Comparison of ENCODE assay signal across 17 cellular contexts in the genomic region with DNA sequence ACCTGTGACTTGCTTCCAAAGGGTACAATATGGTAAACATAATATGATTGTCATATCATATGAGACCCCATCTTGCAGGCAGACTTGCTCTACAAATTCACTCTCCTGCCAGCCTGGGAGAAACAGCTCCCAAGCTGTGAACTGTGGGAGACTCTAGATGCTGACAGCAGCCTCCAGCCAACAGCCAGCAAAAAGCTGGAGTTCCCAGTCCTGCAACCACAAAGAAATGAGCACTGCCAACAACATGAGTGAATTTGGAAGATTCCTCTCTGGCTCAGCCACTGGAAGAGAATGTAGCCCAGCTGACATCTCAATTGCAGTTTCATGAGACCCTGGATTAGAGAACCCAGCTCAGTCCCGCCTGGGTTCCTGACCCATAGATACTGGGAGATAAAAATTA.
A peak's percentile ranks its signal among the peaks of the same experiment; 100 is the strongest.
DNase-seq lines count a peak whose midpoint lies in the region; ATAC-seq and TF ChIP-seq lines count a peak whose summit lies in the region.
"Had no signal": no experiment of that assay in that cellular context is flagged by ENCODE, and none has a peak within 500 bp of the region (broad histone marks: within the 10 kb centered on the region; RNA-seq: fewer than 3 reads in every experiment).

No MANE protein-coding gene starts in this region.

- no peak overlapping the region for H3K4me2 ChIP-seq in osteoblast (ENCODE audit: insufficient read depth, low read length)

- H3K9ac ChIP-seq in endodermal cell (ENCODE audit: extremely low read depth, low read length, poor library complexity, severe bottlenecking): no peak overlapping the region

- TF ChIP-seq CTCF in endodermal cell (conservative IDR thresholded peaks at IDR 0.05): no peak
- no peak for TF ChIP-seq CTCF in osteoblast (IDR thresholded peaks at IDR 0.05; ENCODE audit: extremely low read depth, low read depth, low read length)

- H2AFZ ChIP-seq in osteoblast (ENCODE audit: low read length): no peak overlapping the region

- H3K27me3 Mint-ChIP-seq in endodermal cell (ENCODE audit: insufficient read depth): peaks cover 12% of the 10 kb centered on the region

- H3K9me3 ChIP-seq in endodermal cell (ENCODE audit: control insufficient read depth, low read length): no peaks in the 10 kb centered on the region
- H3K9me3 ChIP-seq in osteoblast (ENCODE audit: low read depth, low read length): no peaks in the 10 kb centered on the region

- no peaks in the 10 kb centered on the region for H3K4me1 ChIP-seq in endodermal cell (ENCODE audit: control insufficient read depth, insufficient read depth, low read length)
- no peaks in the 10 kb centered on the region for H3K4me1 ChIP-seq in osteoblast (ENCODE audit: insufficient read depth, low read length)

- no peaks in the 10 kb centered on the region for H3K9me3 Mint-ChIP-seq in endodermal cell

- ATAC-seq in HG03108 (IDR thresholded peaks at IDR 0.05; ENCODE audit: unreplicated experiment) (no peak), GM18868 (IDR thresholded peaks at IDR 0.05; ENCODE audit: unreplicated experiment) (no peak)
- ATAC-seq: Panc1 had no signal

- H3K36me3 Mint-ChIP-seq in endodermal cell (ENCODE audit: low read depth): no peaks in the 10 kb centered on the region

- peak; percentile 54 for DNase-seq in AG20443 (ENCODE audit: low spot score)
- DNase-seq in M059J (ENCODE audit: low read depth): peak; percentile 50
- DNase-seq in endodermal cell: no peak
- DNase-seq in osteoblast (ENCODE audit: insufficient read length, low spot score, missing footprints): peak; percentile 49
- DNase-seq in HCEC 1CT: no peak
- DNase-seq: ACHN, DND-41, GOT3, NCI-H1105, NCI-H2081, NCI-H2171 treated with DMSO at 0.1 percent for 48 hours, NCI-H446, NCI-H69 had no signal

- H3K4me3 ChIP-seq in endodermal cell (ENCODE audit: low read length): no peak overlapping the region
- no peak overlapping the region for H3K4me3 ChIP-seq in osteoblast (ENCODE audit: insufficient read depth, low read length)

- H3K27ac Mint-ChIP-seq in endodermal cell: peak overlapping the region; percentile 32
- H3K27ac Mint-ChIP-seq: B cell had no signal

- H3K79me2 ChIP-seq in osteoblast (ENCODE audit: insufficient read depth, low read length): no peaks in the 10 kb centered on the region

- H3K36me3 ChIP-seq in endodermal cell (ENCODE audit: control insufficient read depth, insufficient read depth, low read length) (no peaks in the 10 kb centered on the region), osteoblast (ENCODE audit: insufficient read depth, low read length) (no peaks in the 10 kb centered on the region)

- H3K27me3 ChIP-seq in endodermal cell (ENCODE audit: control insufficient read depth, insufficient read depth, low read length, poor library complexity, severe bottlenecking) (no peaks in the 10 kb centered on the region), osteoblast (ENCODE audit: insufficient read depth, low read length) (peaks cover 38% of the 10 kb centered on the region)

- no peak overlapping the region for H3K4me3 Mint-ChIP-seq in endodermal cell
- H3K4me3 Mint-ChIP-seq: B cell had no signal

- H4K20me1 ChIP-seq in osteoblast (ENCODE audit: insufficient read depth, low read length): no peaks in the 10 kb centered on the region

- H3K27ac ChIP-seq in endodermal cell (ENCODE audit: low read depth, low read length): no peak overlapping the region
- no peak overlapping the region for H3K27ac ChIP-seq in osteoblast (ENCODE audit: low read depth, low read length)

- no peaks in the 10 kb centered on the region for H3K4me1 Mint-ChIP-seq in endodermal cell
- H3K4me1 Mint-ChIP-seq: B cell had no signal

- 95% methylated on average over 1 of the region's 1 CpG; no CpG with 5 or more reads in 1 of the 2 experiments for WGBS in endodermal cell (ENCODE audit: insufficient coverage in 1 of 2, insufficient read length in 1 of 2), 2 experiments

Comparison
In these comparisons a context has a peak if more than half of its experiments do, and no peak if none do; other contexts are left out.
1. DNase-seq: peak in AG20443 (single experiment), M059J (single experiment) and osteoblast (single experiment); none in endodermal cell (single experiment) and HCEC 1CT (single experiment).